ENCODE assay signal across 13 cellular contexts in genomic region chr14:67881225-67881624, GRCh38.
DNase-seq lines count a peak whose midpoint lies in the region; ATAC-seq, FAIRE-seq and TF ChIP-seq lines count a peak whose summit lies in the region.
"Had no signal": no experiment of that assay in that cellular context is flagged by ENCODE, and none has a peak within 500 bp of the region (broad histone marks: within the 10 kb centered on the region; RNA-seq: fewer than 3 reads in every experiment).

No MANE protein-coding gene starts in this region.

- no peak for TF ChIP-seq CTCF in vagina (IDR thresholded peaks at IDR 0.05)

- no peak overlapping the region for H3K27ac ChIP-seq in vagina
- H3K27ac ChIP-seq: lower lobe of right lung, thyroid gland had no signal

- intact Hi-C loops in vagina (cut with DNase I), result no loop called here

- no peaks in the 10 kb centered on the region for H3K36me3 ChIP-seq in vagina
- H3K36me3 ChIP-seq: lower lobe of right lung, thyroid gland had no signal

- ATAC-seq in GM19328 (IDR thresholded peaks at IDR 0.05; ENCODE audit: unreplicated experiment) (peak; percentile 92), HG02970 (IDR thresholded peaks at IDR 0.05; ENCODE audit: low FRiP score, unreplicated experiment) (peak; percentile 70)
- ATAC-seq: Panc1 had no signal

- H3K9me3 ChIP-seq in vagina, result no peaks in the 10 kb centered on the region
- H3K9me3 ChIP-seq: lower lobe of right lung, thyroid gland had no signal

- peak; percentile 12 for DNase-seq in GM12891 (ENCODE audit: insufficient read length, low spot score)
- peak; percentile 66 for DNase-seq in NCI-H524 treated with DMSO at 0.1 percent for 48 hours (lab: John Stamatoyannopoulos, UW)
- DNase-seq in vagina (ENCODE audit: extremely low spot score in 2 of 2), result no peak
- DNase-seq in dedifferentiated amniotic fluid mesenchymal stem cell (ENCODE audit: extremely low spot score), result no peak
- DNase-seq in islet precursor cell, result no peak
- no peak for DNase-seq in NCI-H2227 (lab: John Stamatoyannopoulos, UW; ENCODE audit: unreplicated experiment)
- DNase-seq: DND-41, lower lobe of right lung had no signal

- H3K4me3 ChIP-seq in vagina, result no peak overlapping the region
- H3K4me3 ChIP-seq: lower lobe of right lung, smooth muscle cell, thyroid gland had no signal

- peak; percentile 94 for FAIRE-seq in GM12891 (lab: Jason Lieb, UNC)

- no peaks in the 10 kb centered on the region for H3K4me1 ChIP-seq in vagina

- H3K27me3 ChIP-seq in vagina, result no peaks in the 10 kb centered on the region
- H3K27me3 ChIP-seq: thyroid gland had no signal

- no peak for TF ChIP-seq POLR2A in GM12891 (IDR thresholded peaks at IDR 0.05; ENCODE audit: low read depth, low read length)
- no peak for TF ChIP-seq POLR2A in vagina (IDR thresholded peaks at IDR 0.05)

TF ChIP-seq in GM12891, 5 proteins besides CTCF, POLR2A, EP300 and RAD21:
- TF ChIP-seq TAF1 (IDR thresholded peaks at IDR 0.05; ENCODE audit: low read depth, low read length) (no peak), PAX5 (IDR thresholded peaks at IDR 0.05; ENCODE audit: insufficient read depth, low read length, severe bottlenecking) (no peak), SPI1 (IDR thresholded peaks at IDR 0.05; ENCODE audit: low read depth, low read length) (peak; percentile 37; the same call in 1 of the 2 replicates), POLR2AphosphoS5 (IDR thresholded peaks at IDR 0.05; ENCODE audit: low read depth, low read length) (no peak)

Comparison
In these comparisons a context has a peak if more than half of its experiments do, and no peak if none do; other contexts are left out.
1. DNase-seq: peak in GM12891 (single experiment) and NCI-H524 treated with DMSO at 0.1 percent for 48 hours (single experiment); none in vagina (0 of 2), dedifferentiated amniotic fluid mesenchymal stem cell (single experiment), islet precursor cell (single experiment) and NCI-H2227 (single experiment).